Comparison of ENCODE assay signal across 21 cellular contexts in genomic region chr11:66625041-66625751, GRCh38. TPM values are rescaled to one million over a fixed set of nuclear protein-coding genes. Genes with fewer than 3 reads are reported as not detected.
"Had no signal": no experiment of that assay in that cellular context is flagged by ENCODE, and none has a peak within 500 bp of the region (broad histone marks: within the 10 kb centered on the region; RNA-seq: fewer than 3 reads in every experiment).

No MANE protein-coding gene starts in this region.

- H3K27ac ChIP-seq: thoracic aorta had no signal

- H3K27me3 Mint-ChIP-seq: activated CD4-positive, alpha-beta memory T cell treated with anti-CD3 and anti-CD28 coated beads, Interleukin-2, amount 10 ng/mL, durations not matched to agents 7 days and 5 days; activated CD4-positive, alpha-beta T cell treated with anti-CD3 and anti-CD28 coated beads for 36 hours; activated naive CD8-positive, alpha-beta T cell; progenitor cell of endocrine pancreas; stimulated activated naive CD8-positive, alpha-beta T cell treated with anti-CD3 and anti-CD28 coated beads, Interleukin-15, Interleukin-2, amounts not matched to agents 100 ng/mL and 50 ng/mL, for 24 hours had no signal

- H3K4me3 ChIP-seq: right atrium auricular region, thoracic aorta had no signal

- DNase-seq: activated CD4-positive, alpha-beta memory T cell treated with anti-CD3 and anti-CD28 coated beads, Interleukin-2, amount 10 ng/mL, durations not matched to agents 7 days and 5 days; activated CD4-positive, alpha-beta T cell treated with anti-CD3 and anti-CD28 coated beads for 36 hours; activated gamma-delta T cell treated with Interleukin-2 at 50 U/mL for 16 hours; activated T-cell treated with anti-CD3 and anti-CD28 coated beads, Interleukin-2, amount 50 U/mL, for 48 hours; hypothalamus; kidney; mesendoderm; occipital lobe; small intestine; stimulated activated CD4-positive, alpha-beta T cell treated with anti-CD3 and anti-CD28 coated beads, Interleukin-4, amount 100 ng/mL, for 4 hours; stimulated activated CD8-positive, alpha-beta memory T cell treated with anti-CD3 and anti-CD28 coated beads, Interleukin-4, amount 100 ng/mL, for 48 hours had no signal

- H3K27ac Mint-ChIP-seq: activated CD4-positive, alpha-beta memory T cell treated with anti-CD3 and anti-CD28 coated beads, Interleukin-2, amount 10 ng/mL, durations not matched to agents 7 days and 5 days; activated CD4-positive, alpha-beta T cell treated with anti-CD3 and anti-CD28 coated beads for 36 hours; activated naive CD8-positive, alpha-beta T cell; nephron; progenitor cell of endocrine pancreas; stimulated activated naive CD8-positive, alpha-beta T cell treated with anti-CD3 and anti-CD28 coated beads, Interleukin-15, Interleukin-2, amounts not matched to agents 100 ng/mL and 50 ng/mL, for 24 hours; T-helper 1 cell treated with Interleukin-12 subunit alpha and Interleukin-12 subunit beta and Interleukin-4 antibody, amounts not matched to agents 30 μg/mL and 1 μg/mL, for 36 hours had no signal

- FAIRE-seq: endometrium, kidney, small intestine, urothelium cell line had no signal

- H3K4me3 Mint-ChIP-seq: activated CD4-positive, alpha-beta memory T cell treated with anti-CD3 and anti-CD28 coated beads, Interleukin-2, amount 10 ng/mL, durations not matched to agents 7 days and 5 days; activated CD4-positive, alpha-beta T cell treated with anti-CD3 and anti-CD28 coated beads for 36 hours; activated naive CD8-positive, alpha-beta T cell; nephron; stimulated activated naive CD8-positive, alpha-beta T cell treated with anti-CD3 and anti-CD28 coated beads, Interleukin-15, Interleukin-2, amounts not matched to agents 100 ng/mL and 50 ng/mL, for 24 hours; T-helper 1 cell treated with Interleukin-12 subunit alpha and Interleukin-12 subunit beta and Interleukin-4 antibody, amounts not matched to agents 30 μg/mL and 1 μg/mL, for 36 hours had no signal

- H3K9me3 Mint-ChIP-seq: activated CD4-positive, alpha-beta memory T cell treated with anti-CD3 and anti-CD28 coated beads, Interleukin-2, amount 10 ng/mL, durations not matched to agents 7 days and 5 days; nephron; stimulated activated naive CD8-positive, alpha-beta T cell treated with anti-CD3 and anti-CD28 coated beads, Interleukin-15, Interleukin-2, amounts not matched to agents 100 ng/mL and 50 ng/mL, for 24 hours; T-helper 1 cell treated with Interleukin-12 subunit alpha and Interleukin-12 subunit beta and Interleukin-4 antibody, amounts not matched to agents 30 μg/mL and 1 μg/mL, for 36 hours had no signal

- H3K9me3 ChIP-seq: right atrium auricular region, thoracic aorta had no signal

- ATAC-seq: activated CD4-positive, alpha-beta T cell treated with anti-CD3 and anti-CD28 coated beads for 36 hours had no signal

- H3K27me3 ChIP-seq: dorsolateral prefrontal cortex, right atrium auricular region had no signal

RNA-seq across cellular contexts. Expression of gene CCDC87, which starts 32.3 kb away (rescaled TPM):
- total RNA-seq: activated CD4-positive, alpha-beta memory T cell treated with anti-CD3 and anti-CD28 coated beads, Interleukin-2, amount 10 ng/mL, durations not matched to agents 7 days and 5 days had no signal
